Comparison of ENCODE assay signal across 10 cellular contexts in genomic region chr11:14518820-14519219, GRCh38. TPM values are rescaled to one million over a fixed set of nuclear protein-coding genes. Genes with fewer than 3 reads are reported as not detected.
DNase-seq lines count a peak whose midpoint lies in the region; ATAC-seq, FAIRE-seq and TF ChIP-seq lines count a peak whose summit lies in the region.
"Had no signal": no experiment of that assay in that cellular context is flagged by ENCODE, and none has a peak within 500 bp of the region (broad histone marks: within the 10 kb centered on the region; RNA-seq: fewer than 3 reads in every experiment).

No MANE protein-coding gene starts in this region.

- TF ChIP-seq POLR2A in A549 (IDR thresholded peaks at IDR 0.05; ENCODE audit: low read length) = no peak

- dilution Hi-C loops in mammary epithelial cell (cut with HindIII; ENCODE audit: low sequenced_read_pairs) = no loop called here

- TF ChIP-seq CTCF in A549 (IDR thresholded peaks at IDR 0.05) (no peak), mammary epithelial cell (conservative IDR thresholded peaks at IDR 0.05 in 1 of 2, IDR thresholded peaks at IDR 0.05 in 1 of 2; ENCODE audit: extremely low read depth in 1 of 2, insufficient read depth in 1 of 2, low read depth in 1 of 2, low read length in 2 of 2) (no peak)

- H3K27ac ChIP-seq in A549 = peak overlapping the region; percentile 85 to 96; a peak in 5 of 6 replicates
- no peak overlapping the region for H3K27ac ChIP-seq in HUES48 (ENCODE audit: low read depth, low read length)
- H3K27ac ChIP-seq in mammary epithelial cell (ENCODE audit: insufficient read depth, low read depth, low read length) = peak overlapping the region; percentile 97

- H3K4me2 ChIP-seq in A549 (peak overlapping the region; percentile 70), mammary epithelial cell (ENCODE audit: insufficient read depth, low read depth, low read length) (peak overlapping the region; percentile 86)

- intact Hi-C loops in mammary epithelial cell (cut with micrococcal nuclease) = no loop called here

- no peak for FAIRE-seq in A549 (lab: Jason Lieb, UNC)

- no peaks in the 10 kb centered on the region for H3K27me3 ChIP-seq in HUES48 (ENCODE audit: control insufficient read depth, insufficient read depth, low read length)
- no peaks in the 10 kb centered on the region for H3K27me3 ChIP-seq in mammary epithelial cell (ENCODE audit: insufficient read depth, low read length)
- no peaks in the 10 kb centered on the region for H3K27me3 ChIP-seq in mucosa of stomach (ENCODE audit: control insufficient read depth, insufficient read depth, low read length)

- no peak for ATAC-seq in A549
- ATAC-seq in HG03520 (IDR thresholded peaks at IDR 0.05; ENCODE audit: unreplicated experiment) = no peak
- ATAC-seq in HG03108 (IDR thresholded peaks at IDR 0.05; ENCODE audit: unreplicated experiment) = no peak
- ATAC-seq: sciatic nerve had no signal

- 40% methylated on average over 3 of the region's 3 CpGs for WGBS in A549 (ENCODE audit: missing lambda C conversion rate)
- WGBS in mammary epithelial cell (ENCODE audit: low coverage, missing lambda C conversion rate) = 3% methylated on average over 3 of the region's 3 CpGs

- no peak overlapping the region for H2AFZ ChIP-seq in mammary epithelial cell (ENCODE audit: low read depth, low read length)

- H3K79me2 ChIP-seq in mammary epithelial cell (ENCODE audit: insufficient read depth, low read length) = peaks cover 54% of the 10 kb centered on the region

- in situ Hi-C loops in mammary epithelial cell (cut with MboI; ENCODE audit: low sequenced_read_pairs in 2 of 2) = loop anchor here in 1 of 2 donors (25.0 kb wide), 1 partner anchor 368 kb away; the partner anchor contains the start of gene CYP2R1

- no peak for TF ChIP-seq RAD21 in A549 (conservative IDR thresholded peaks at IDR 0.05 in 1 of 2, IDR thresholded peaks at IDR 0.05 in 1 of 2)

- H3K9me3 ChIP-seq in A549 (no peaks in the 10 kb centered on the region), HUES48 (ENCODE audit: control insufficient read depth, insufficient read depth, low read length) (no peaks in the 10 kb centered on the region), mammary epithelial cell (replicated peaks; ENCODE audit: insufficient read depth, low read length) (no peaks in the 10 kb centered on the region), mucosa of stomach (ENCODE audit: control insufficient read depth, low read length) (no peaks in the 10 kb centered on the region)

- no peak for TF ChIP-seq EP300 in A549 (IDR thresholded peaks at IDR 0.05)

- POLR2A ChIA-PET in A549 (lab: Yijun Ruan, JAX) = no interaction called here

- no peaks in the 10 kb centered on the region for H4K20me1 ChIP-seq in mammary epithelial cell (ENCODE audit: insufficient read depth, low read length)

- DNase-seq in A549 (ENCODE audit: low read depth in 1 of 2, low spot score in 1 of 2) (no peak), mammary epithelial cell (no peak), HuH-7.5 (ENCODE audit: low spot score) (no peak), NOMO-1 treated with DMSO at 0.1 percent for 48 hours (lab: John Stamatoyannopoulos, UW; ENCODE audit: unreplicated experiment) (no peak)
- DNase-seq: activated CD4-positive, alpha-beta T cell treated with anti-CD3 and anti-CD28 coated beads for 4 hours had no signal

- H3K9ac ChIP-seq in HUES48 (ENCODE audit: low read depth, low read length) (peak overlapping the region; percentile 93), mammary epithelial cell (ENCODE audit: insufficient read depth, low read length) (peak overlapping the region; percentile 98), mucosa of stomach (ENCODE audit: low read length) (peak overlapping the region; percentile 93)

- H3K36me3 ChIP-seq in HUES48 (ENCODE audit: control insufficient read depth, insufficient read depth, low read length) = peaks cover 48% of the 10 kb centered on the region
- H3K36me3 ChIP-seq in mammary epithelial cell (ENCODE audit: insufficient read depth, low read length) = peaks cover 27% of the 10 kb centered on the region
- H3K36me3 ChIP-seq in mucosa of stomach (ENCODE audit: control insufficient read depth, insufficient read depth, low read length) = no peaks in the 10 kb centered on the region

- CTCF ChIA-PET in A549 (lab: Yijun Ruan, JAX) (interaction anchor here (0.6 kb wide), 1 partner anchor 63 kb away, joined by 4 read pairs; no protein-coding TSS in a partner anchor), mammary epithelial cell (lab: Charles Lee; ENCODE audit: low non-redundant PET) (no interaction called here)

- H3K4me1 ChIP-seq in A549 (peaks cover 10% of the 10 kb centered on the region), HUES48 (ENCODE audit: control insufficient read depth, insufficient read depth, low read length) (peaks cover 7% of the 10 kb centered on the region), mammary epithelial cell (ENCODE audit: insufficient read depth, low read length) (peaks cover 5% of the 10 kb centered on the region), mucosa of stomach (ENCODE audit: control insufficient read depth, insufficient read depth, low read length) (peaks cover 4% of the 10 kb centered on the region)

- no TSS peak for BruUV-seq in mammary epithelial cell (replicated peaks; lab: Mats Ljungman, UMichigan)

- peak overlapping the region; percentile 64 for H3K4me3 ChIP-seq in A549
- H3K4me3 ChIP-seq in HUES48 (ENCODE audit: low read depth, low read length) = peak overlapping the region; percentile 99
- peak overlapping the region; percentile 72 to 98 (median 93) for H3K4me3 ChIP-seq in mammary epithelial cell (replicated peaks in 1 of 3; ENCODE audit: insufficient read depth in 1 of 3, low read depth in 2 of 3, low read length in 3 of 3)
- peak overlapping the region; percentile 94 for H3K4me3 ChIP-seq in mucosa of stomach (ENCODE audit: low read length)

TF ChIP-seq in A549, 52 proteins besides CTCF, POLR2A, EP300 and RAD21 (continues in another document):
- TF ChIP-seq POLR2AphosphoS2 (conservative IDR thresholded peaks at IDR 0.05; ENCODE audit: low read length) = no peak
- no peak for TF ChIP-seq CBX8 (IDR thresholded peaks at IDR 0.05)
- no peak for TF ChIP-seq EHMT2 (IDR thresholded peaks at IDR 0.05; ENCODE audit: low read depth)
- TF ChIP-seq NPAS2 (CRISPR knock-in tag; IDR thresholded peaks at IDR 0.05; ENCODE audit: borderline replicate concordance) = no peak
- TF ChIP-seq SREBF2 (IDR thresholded peaks at IDR 0.05) = no peak
- TF ChIP-seq KDM5A (IDR thresholded peaks at IDR 0.05) = no peak
- no peak for TF ChIP-seq ATOH8 (CRISPR knock-in tag; IDR thresholded peaks at IDR 0.05; ENCODE audit: low read depth)
- no peak for TF ChIP-seq E2F6 (IDR thresholded peaks at IDR 0.05; ENCODE audit: borderline replicate concordance, low read depth)
- TF ChIP-seq ELK1 (IDR thresholded peaks at IDR 0.05; ENCODE audit: low read depth, low read length) = no peak
- no peak for TF ChIP-seq PHF8 (IDR thresholded peaks at IDR 0.05; ENCODE audit: borderline replicate concordance, low read depth)
- no peak for TF ChIP-seq RCOR1 (IDR thresholded peaks at IDR 0.05; ENCODE audit: low read depth, low read length)
- TF ChIP-seq PBX3 (IDR thresholded peaks at IDR 0.05) = no peak

RNA-seq across cellular contexts. Expression of gene PSMA1, which starts 1.4 kb away (rescaled TPM):
- polyA plus RNA-seq in A549 (2011; rRNA removed) (317 and 370 TPM in 2 replicates), A549 (2017; fragmentation: RNase III; extraction: RNeasy Plus Mini Kit Qiagen cat#74134 plus additional on column Dnase treatment) (299 to 322 TPM (median 304 TPM) in 3 replicates), mammary epithelial cell (162 TPM)
- polyA plus RNA-seq in A549 (2012; cell fraction: cytosol; rRNA removed) = 161 and 163 TPM in 2 replicates
- 141 and 227 TPM in 2 replicates for polyA plus RNA-seq in A549 (2012; cell fraction: nucleus; rRNA removed)
- 82.5 and 89.6 TPM in 2 replicates for polyA minus RNA-seq in A549 (2011; rRNA and poly(A)+ RNA removed)
- 100 to 1,000 TPM; 107 to 154 TPM for total RNA-seq in mammary epithelial cell
- 147 TPM for polyA minus RNA-seq in mammary epithelial cell

RNA-seq across cellular contexts. Expression of gene COPB1, which starts 19.2 kb away (rescaled TPM):
- polyA plus RNA-seq in A549 (2011; rRNA removed) (231 and 232 TPM in 2 replicates), A549 (2017; fragmentation: RNase III; extraction: RNeasy Plus Mini Kit Qiagen cat#74134 plus additional on column Dnase treatment) (120 to 134 TPM (median 128 TPM) in 3 replicates), mammary epithelial cell (83.8 TPM)
- polyA plus RNA-seq in A549 (2012; cell fraction: cytosol; rRNA removed) = 59.8 and 60.6 TPM in 2 replicates
- polyA plus RNA-seq in A549 (2012; cell fraction: nucleus; rRNA removed) = 46.0 and 54.2 TPM in 2 replicates
- polyA minus RNA-seq in A549 (2011; rRNA and poly(A)+ RNA removed) = 100 and 105 TPM in 2 replicates
- 100 to 1,000 TPM; 119 to 217 TPM for total RNA-seq in mammary epithelial cell
- polyA minus RNA-seq in mammary epithelial cell = 98.0 TPM
